Comparison of ENCODE assay signal across 20 cellular contexts in the genomic region with DNA sequence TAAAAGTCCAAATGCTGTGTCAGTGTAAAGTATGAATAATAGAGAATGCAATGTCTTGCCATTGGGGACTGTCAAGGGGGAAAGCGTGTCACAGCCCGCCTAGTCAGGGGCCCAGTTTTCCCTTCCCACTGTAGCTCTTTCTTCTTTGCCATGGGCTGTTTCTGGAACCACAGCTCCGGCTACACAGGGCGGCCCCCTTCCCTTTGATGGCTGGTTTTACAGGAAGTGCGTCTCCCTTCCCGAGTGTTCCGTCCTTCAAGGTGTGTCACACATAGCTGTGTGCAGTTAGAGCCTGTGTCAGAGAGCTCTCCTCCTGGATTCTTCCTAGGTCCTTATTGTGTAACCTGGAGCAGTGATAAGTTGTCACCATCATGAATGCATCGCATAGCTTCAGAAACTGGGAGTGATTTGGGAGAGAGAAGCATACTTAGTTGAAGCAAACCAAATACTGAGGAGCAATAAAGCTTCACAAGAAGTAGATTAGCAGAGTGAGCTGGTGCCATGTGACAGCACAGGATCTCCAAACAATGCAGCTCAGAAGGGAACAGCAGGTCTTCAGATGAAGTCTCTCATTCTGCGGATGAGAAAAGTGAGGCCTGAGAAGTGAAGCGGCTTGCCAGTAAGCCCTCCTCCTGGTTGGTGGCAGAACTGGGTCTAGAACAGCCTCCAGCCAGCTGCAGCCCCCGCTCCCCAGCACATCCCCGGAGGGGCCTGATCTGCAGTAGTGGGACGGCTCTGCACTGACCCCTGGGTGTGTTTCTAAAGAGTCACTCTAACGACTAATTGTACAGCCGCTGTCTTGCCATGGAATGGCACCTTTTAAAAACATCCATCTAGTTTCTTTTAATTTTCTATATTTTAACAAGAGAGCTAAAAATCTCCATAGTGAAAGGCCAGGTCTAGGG.
DNase-seq lines count a peak whose midpoint lies in the region; ATAC-seq, FAIRE-seq and TF ChIP-seq lines count a peak whose summit lies in the region.
"Had no signal": no experiment of that assay in that cellular context is flagged by ENCODE, and none has a peak within 500 bp of the region (broad histone marks: within the 10 kb centered on the region; RNA-seq: fewer than 3 reads in every experiment).

No MANE protein-coding gene starts in this region.

- POLR2A ChIA-PET in Caco-2 (lab: Charles Lee) (interaction anchor here (1.5 kb wide), 1 partner anchor 9 kb away, joined by 7 read pairs; no protein-coding TSS in a partner anchor), GM12878 (lab: Charles Lee) (no interaction called here)
- POLR2A ChIA-PET in activated CD4-positive, alpha-beta memory T cell treated with anti-CD3 and anti-CD28 coated beads, Interleukin-2, amount 10 ng/mL, durations not matched to agents 7 days and 5 days (lab: Charles Lee) = no interaction called here

- no peaks in the 10 kb centered on the region for H3K9me2 ChIP-seq in hepatocyte (replicated peaks; ENCODE audit: insufficient read depth)

- no peak for ATAC-seq in GM12878
- no peak for ATAC-seq in stimulated activated naive B cell treated with anti-CD40 and anti-IgM and Interleukin-4, amounts not matched to agents 10 μg/mL and 1 μg/mL and 100 μg/mL, for 72 hours (replicated peaks)
- ATAC-seq in GM18498 (IDR thresholded peaks at IDR 0.05; ENCODE audit: unreplicated experiment) = no peak
- no peak for ATAC-seq in HG03039 (IDR thresholded peaks at IDR 0.05; ENCODE audit: unreplicated experiment)

- H3K27me3 ChIP-seq in Caco-2 (replicated peaks; ENCODE audit: control insufficient read depth, insufficient read depth, low read length) = no peaks in the 10 kb centered on the region; the same call in 1 of the 2 replicates
- peaks cover 0 to 8% of the 10 kb centered on the region in 2 experiments; a peak in 3 of 4 replicates for H3K27me3 ChIP-seq in GM12878 (replicated peaks in 1 of 2; ENCODE audit: control insufficient read depth in 2 of 2, insufficient read depth in 2 of 2, low read length in 1 of 2)
- H3K27me3 ChIP-seq in hepatocyte = no peaks in the 10 kb centered on the region
- H3K27me3 ChIP-seq: breast epithelium, uterus had no signal

- TF ChIP-seq EP300 in GM12878 (IDR thresholded peaks at IDR 0.05; ENCODE audit: borderline replicate concordance in 1 of 2, control insufficient read depth in 1 of 2, low read depth in 2 of 2, low read length in 2 of 2) = no peak

- SMC1A ChIA-PET in GM12878 (lab: Charles Lee; ENCODE audit: uncharacterized antibody, unreplicated experiment) = interaction anchor here (1.0 to 1.1 kb wide), 2 partner anchors 11 kb away, joined by 3 to 4 read pairs; no protein-coding TSS in a partner anchor

- no peak for FAIRE-seq in GM12878 (lab: Jason Lieb, UNC)

- no peaks in the 10 kb centered on the region for H3K79me2 ChIP-seq in GM12878 (ENCODE audit: control insufficient read depth, insufficient read depth, low read length)
- no peaks in the 10 kb centered on the region for H3K79me2 ChIP-seq in hepatocyte

- peaks cover 14% of the 10 kb centered on the region for H3K4me1 Mint-ChIP-seq in Caco-2 (ENCODE audit: low read depth, unreplicated experiment)
- H3K4me1 Mint-ChIP-seq in stimulated activated naive B cell treated with anti-CD40 and anti-IgM and Interleukin-4, amounts not matched to agents 10 μg/mL and 1 μg/mL and 100 μg/mL, for 72 hours = peaks cover 10 to 11% of the 10 kb centered on the region in 2 donors
- H3K4me1 Mint-ChIP-seq in activated CD4-positive, alpha-beta memory T cell treated with anti-CD3 and anti-CD28 coated beads, Interleukin-2, amount 10 ng/mL, durations not matched to agents 7 days and 5 days = peaks cover 2% of the 10 kb centered on the region

- H3K36me3 Mint-ChIP-seq in Caco-2 (ENCODE audit: insufficient read depth, unreplicated experiment) = peaks cover 10% of the 10 kb centered on the region
- peaks cover 3 to 4% of the 10 kb centered on the region in 2 donors for H3K36me3 Mint-ChIP-seq in stimulated activated naive B cell treated with anti-CD40 and anti-IgM and Interleukin-4, amounts not matched to agents 10 μg/mL and 1 μg/mL and 100 μg/mL, for 72 hours
- no peaks in the 10 kb centered on the region for H3K36me3 Mint-ChIP-seq in activated CD4-positive, alpha-beta memory T cell treated with anti-CD3 and anti-CD28 coated beads, Interleukin-2, amount 10 ng/mL, durations not matched to agents 7 days and 5 days (ENCODE audit: low read depth)
- H3K36me3 Mint-ChIP-seq: activated naive CD4-positive, alpha-beta T cell treated with anti-CD3 and anti-CD28 coated beads, Interleukin-2, amount 50 U/mL, for 72 hours had no signal

- no peaks in the 10 kb centered on the region for H4K20me1 ChIP-seq in GM12878 (ENCODE audit: control insufficient read depth, insufficient read depth)
- H4K20me1 ChIP-seq in hepatocyte (ENCODE audit: insufficient read depth, poor library complexity, severe bottlenecking) = no peaks in the 10 kb centered on the region

- BruUV-seq in Caco-2 (replicated peaks; lab: Mats Ljungman, UMichigan) = TSS peak; percentile 27
- no TSS peak for BruUV-seq in GM12878 (replicated peaks; lab: Mats Ljungman, UMichigan)

- no peak for TF ChIP-seq POLR2A in GM12878 (IDR thresholded peaks at IDR 0.05; ENCODE audit: low read depth, low read length)

- intact Hi-C loops in Caco-2 (cut with micrococcal nuclease; ENCODE audit: unreplicated experiment) (loop anchor here (5.0 kb wide), 1 partner anchor 55 kb away; no protein-coding TSS in a partner anchor), GM12878 (cut with micrococcal nuclease; ENCODE audit: unreplicated experiment) (no loop called here)

- H3K36me3 ChIP-seq in Caco-2 (ENCODE audit: control insufficient read depth, insufficient read depth, low read length) (no peaks in the 10 kb centered on the region), GM12878 (ENCODE audit: control insufficient read depth in 2 of 2, insufficient read depth in 2 of 2, low read length in 1 of 2) (no peaks in the 10 kb centered on the region), hepatocyte (replicated peaks; ENCODE audit: insufficient read depth, low read depth) (no peaks in the 10 kb centered on the region)
- H3K36me3 ChIP-seq: breast epithelium, neutrophil, uterus had no signal

- no peaks in the 10 kb centered on the region for H3K9me3 Mint-ChIP-seq in Caco-2 (ENCODE audit: unreplicated experiment)
- H3K9me3 Mint-ChIP-seq in stimulated activated naive B cell treated with anti-CD40 and anti-IgM and Interleukin-4, amounts not matched to agents 10 μg/mL and 1 μg/mL and 100 μg/mL, for 72 hours = no peaks in the 10 kb centered on the region
- no peaks in the 10 kb centered on the region for H3K9me3 Mint-ChIP-seq in activated CD4-positive, alpha-beta memory T cell treated with anti-CD3 and anti-CD28 coated beads, Interleukin-2, amount 10 ng/mL, durations not matched to agents 7 days and 5 days
- H3K9me3 Mint-ChIP-seq: activated naive CD4-positive, alpha-beta T cell treated with anti-CD3 and anti-CD28 coated beads, Interleukin-2, amount 50 U/mL, for 72 hours had no signal

- CTCF ChIA-PET in Caco-2 (lab: Charles Lee) (interaction anchor here (1.2 to 1.5 kb wide), 3 partner anchors 80 to 178 kb away, joined by 5 to 7 read pairs (median 6); partner anchors contain the start of gene RAB12), GM12878 (lab: Yijun Ruan, JAX) (interaction anchor here (0.6 to 1.7 kb wide), 3 partner anchors 11 to 18 kb away, joined by 3 read pairs; no protein-coding TSS in a partner anchor)
- CTCF ChIA-PET in activated CD4-positive, alpha-beta memory T cell treated with anti-CD3 and anti-CD28 coated beads, Interleukin-2, amount 10 ng/mL, durations not matched to agents 7 days and 5 days (lab: Charles Lee) = interaction anchor here (0.6 to 0.9 kb wide), 2 partner anchors 9 to 13 kb away, joined by 3 to 5 read pairs; no protein-coding TSS in a partner anchor

- H3K27ac ChIP-seq in GM12878 (ENCODE audit: control insufficient read depth, insufficient read depth) = no peak overlapping the region
- H3K27ac ChIP-seq in hepatocyte = peak overlapping the region; percentile 95
- H3K27ac ChIP-seq: breast epithelium, neutrophil, uterus had no signal

- H3K4me3 ChIP-seq in Caco-2 (ENCODE audit: low read depth, low read length) (no peak overlapping the region), GM12878 (no peak overlapping the region), hepatocyte (no peak overlapping the region)
- H3K4me3 ChIP-seq: breast epithelium, uterus had no signal

- in situ Hi-C loops in GM12878 (cut with MboI) = no loop called here

- TF ChIP-seq RAD21 in GM12878 (IDR thresholded peaks at IDR 0.05; ENCODE audit: insufficient read depth, low read depth, low read length) = no peak

- no peaks in the 10 kb centered on the region for H3K27me3 Mint-ChIP-seq in Caco-2 (ENCODE audit: insufficient read depth, unreplicated experiment)
- no peaks in the 10 kb centered on the region for H3K27me3 Mint-ChIP-seq in stimulated activated naive B cell treated with anti-CD40 and anti-IgM and Interleukin-4, amounts not matched to agents 10 μg/mL and 1 μg/mL and 100 μg/mL, for 72 hours
- H3K27me3 Mint-ChIP-seq in activated CD4-positive, alpha-beta memory T cell treated with anti-CD3 and anti-CD28 coated beads, Interleukin-2, amount 10 ng/mL, durations not matched to agents 7 days and 5 days = peaks cover 3% of the 10 kb centered on the region

- RAD21 ChIA-PET in GM12878 (lab: Charles Lee; ENCODE audit: unreplicated experiment) = no interaction called here

- TF ChIP-seq CTCF in Caco-2 (IDR thresholded peaks at IDR 0.05; ENCODE audit: insufficient read depth in 1 of 2, low read depth in 1 of 2, low read length in 1 of 2, severe bottlenecking in 1 of 2, unreplicated experiment in 1 of 2) (peak in 1 of 2 experiments; percentile 7), GM12878 (IDR thresholded peaks at IDR 0.05 in 2 of 3, conservative IDR thresholded peaks at IDR 0.05 in 1 of 3; ENCODE audit: control insufficient read depth in 2 of 3, extremely low read depth in 1 of 3, insufficient read depth in 1 of 3, low read depth in 3 of 3, low read length in 3 of 3) (no peak), hepatocyte (IDR thresholded peaks at IDR 0.05; ENCODE audit: poor library complexity) (no peak)

- H3K9ac ChIP-seq in GM12878 (ENCODE audit: control insufficient read depth, insufficient read depth, low read length) = no peak overlapping the region

- no peak overlapping the region for H3K4me3 Mint-ChIP-seq in Caco-2 (ENCODE audit: unreplicated experiment)
- H3K4me3 Mint-ChIP-seq in stimulated activated naive B cell treated with anti-CD40 and anti-IgM and Interleukin-4, amounts not matched to agents 10 μg/mL and 1 μg/mL and 100 μg/mL, for 72 hours = peak overlapping the region; percentile 55 to 81
- no peak overlapping the region for H3K4me3 Mint-ChIP-seq in activated CD4-positive, alpha-beta memory T cell treated with anti-CD3 and anti-CD28 coated beads, Interleukin-2, amount 10 ng/mL, durations not matched to agents 7 days and 5 days

- H3K9me3 ChIP-seq in Caco-2 (no peaks in the 10 kb centered on the region), GM12878 (replicated peaks; ENCODE audit: control insufficient read depth, insufficient read depth, low read length) (no peaks in the 10 kb centered on the region), hepatocyte (ENCODE audit: low read depth) (no peaks in the 10 kb centered on the region)
- H3K9me3 ChIP-seq: breast epithelium, neutrophil, uterus had no signal

- DNase-seq in Caco-2 = peak; percentile 60 to 82
- DNase-seq in GM12878 (ENCODE audit: low read depth, low spot score) = no peak
- peak; percentile 74 for DNase-seq in hepatocyte (ENCODE audit: low spot score)
- no peak for DNase-seq in stimulated activated naive B cell treated with anti-CD40 and anti-IgM and Interleukin-4, amounts not matched to agents 10 μg/mL and 1 μg/mL and 100 μg/mL, for 72 hours
- DNase-seq in activated CD4-positive, alpha-beta memory T cell treated with anti-CD3 and anti-CD28 coated beads, Interleukin-2, amount 10 ng/mL, durations not matched to agents 7 days and 5 days = no peak
- no peak for DNase-seq in GF-D8 (lab: John Stamatoyannopoulos, UW)
- DNase-seq: activated CD4-positive, alpha-beta T cell treated with anti-CD3 and anti-CD28 coated beads for 1 hour; AML-193; DMS153; effector memory CD4-positive, alpha-beta T cell; foreskin fibroblast; NK-92 treated with Interleukin-12 subunit alpha and Interleukin-12 subunit beta, amount 100 ng/mL, for 24 hours; SHP77 treated with DMSO at 0.1 percent for 48 hours; stimulated activated CD4-positive, alpha-beta T cell treated with anti-CD3 and anti-CD28 coated beads, Interleukin-4, amount 100 ng/mL, for 1 hour; uterus had no signal

- 68% methylated on average over 15 of the region's 15 CpGs for WGBS in GM12878 (ENCODE audit: insufficient coverage, insufficient replicate concordance, low lambda C conversion rate, missing lambda C conversion rate)
- WGBS in hepatocyte (ENCODE audit: low lambda C conversion rate, missing lambda C conversion rate) = 70% methylated on average over 15 of the region's 15 CpGs

- peak overlapping the region; percentile 93 for H3K27ac Mint-ChIP-seq in Caco-2 (ENCODE audit: unreplicated experiment)
- H3K27ac Mint-ChIP-seq in stimulated activated naive B cell treated with anti-CD40 and anti-IgM and Interleukin-4, amounts not matched to agents 10 μg/mL and 1 μg/mL and 100 μg/mL, for 72 hours = peak overlapping the region; percentile 70
- no peak overlapping the region for H3K27ac Mint-ChIP-seq in activated CD4-positive, alpha-beta memory T cell treated with anti-CD3 and anti-CD28 coated beads, Interleukin-2, amount 10 ng/mL, durations not matched to agents 7 days and 5 days
- H3K27ac Mint-ChIP-seq: activated naive CD4-positive, alpha-beta T cell treated with anti-CD3 and anti-CD28 coated beads, Interleukin-2, amount 50 U/mL, for 72 hours had no signal

- H3K4me2 ChIP-seq in GM12878 (ENCODE audit: control insufficient read depth, insufficient read depth) = peak overlapping the region; percentile 24; the same call in 1 of the 2 replicates
- H3K4me2 ChIP-seq in hepatocyte = peak overlapping the region; percentile 17

- no peak overlapping the region for H2AFZ ChIP-seq in GM12878 (ENCODE audit: control insufficient read depth, low read depth, low read length)
- H2AFZ ChIP-seq in hepatocyte = no peak overlapping the region

- H3K4me1 ChIP-seq in Caco-2 = peaks cover 17% of the 10 kb centered on the region
- no peaks in the 10 kb centered on the region; the same call in 1 of the 2 replicates for H3K4me1 ChIP-seq in GM12878 (ENCODE audit: control insufficient read depth, insufficient read depth, low read length)
- H3K4me1 ChIP-seq in hepatocyte (ENCODE audit: insufficient read depth) = peaks cover 24% of the 10 kb centered on the region
- H3K4me1 ChIP-seq: breast epithelium, uterus had no signal

Comparison
In these comparisons a context has a peak if more than half of its experiments do, and no peak if none do; other contexts are left out.
1. DNase-seq: peak in Caco-2 (2 of 2) and hepatocyte (single experiment); none in GM12878 (single experiment), stimulated activated naive B cell treated with anti-CD40 and anti-IgM and Interleukin-4, amounts not matched to agents 10 μg/mL and 1 μg/mL and 100 μg/mL, for 72 hours (single experiment), activated CD4-positive, alpha-beta memory T cell treated with anti-CD3 and anti-CD28 coated beads, Interleukin-2, amount 10 ng/mL, durations not matched to agents 7 days and 5 days (single experiment) and GF-D8 (single experiment).
2. H3K4me3 Mint-ChIP-seq: peak in stimulated activated naive B cell treated with anti-CD40 and anti-IgM and Interleukin-4, amounts not matched to agents 10 μg/mL and 1 μg/mL and 100 μg/mL, for 72 hours (2 of 2); none in Caco-2 (single experiment) and activated CD4-positive, alpha-beta memory T cell treated with anti-CD3 and anti-CD28 coated beads, Interleukin-2, amount 10 ng/mL, durations not matched to agents 7 days and 5 days (single experiment).